9 cellular contexts compared by ENCODE assay signal in the genomic region with DNA sequence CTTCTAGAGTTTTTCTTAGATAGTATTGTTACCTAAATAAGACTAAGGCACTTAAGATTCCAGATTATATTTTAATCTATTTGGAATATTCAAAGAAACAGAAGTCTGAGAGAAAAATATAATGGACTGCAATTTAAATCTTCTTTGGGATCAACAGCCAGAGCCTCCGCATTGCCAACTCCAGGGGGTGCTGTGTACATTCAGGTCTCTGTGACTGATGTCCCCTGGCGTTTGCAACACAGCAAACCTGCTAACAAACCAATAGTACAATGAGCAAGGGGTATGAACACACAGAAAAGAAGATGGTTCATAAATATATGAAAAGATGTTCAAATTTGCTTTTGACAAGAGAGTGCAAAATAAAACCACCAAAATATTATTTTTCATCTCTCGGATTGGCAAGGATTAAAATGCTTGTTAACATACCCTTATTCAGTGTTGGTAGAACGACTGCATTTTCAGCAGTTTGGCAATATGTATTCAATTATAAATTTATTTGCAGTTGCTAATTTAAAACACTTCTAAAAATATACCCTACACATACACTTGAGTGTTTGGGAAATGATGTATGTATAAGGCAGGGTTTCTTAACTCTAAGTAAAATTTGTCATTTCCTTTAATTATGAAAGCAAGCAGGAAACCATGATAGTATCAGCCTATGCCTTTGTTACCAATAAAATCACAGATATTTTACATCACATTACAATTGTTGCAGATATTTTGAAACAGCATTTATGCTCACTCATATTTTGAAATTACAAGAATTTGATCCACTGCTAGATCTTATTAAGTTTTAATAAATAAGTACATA. TPM values are rescaled to one million over a fixed set of nuclear protein-coding genes. Genes with fewer than 3 reads are reported as not detected.
DNase-seq lines count a peak whose midpoint lies in the region; ATAC-seq and TF ChIP-seq lines count a peak whose summit lies in the region.
"Had no signal": no experiment of that assay in that cellular context is flagged by ENCODE, and none has a peak within 500 bp of the region (broad histone marks: within the 10 kb centered on the region; RNA-seq: fewer than 3 reads in every experiment).

No MANE protein-coding gene starts in this region.

- H3K27ac ChIP-seq in right lobe of liver (peak overlapping the region; percentile 11 to 85 (median 50)), suprapubic skin (no peak overlapping the region)
- H3K27ac ChIP-seq: BLaER1 had no signal

- no peak for TF ChIP-seq POLR2A in right lobe of liver (IDR thresholded peaks at IDR 0.05)
- TF ChIP-seq POLR2A in suprapubic skin (IDR thresholded peaks at IDR 0.05) = no peak

- WGBS in right lobe of liver (ENCODE audit: insufficient coverage, low coverage, low lambda C conversion rate, missing lambda C conversion rate) = 11% methylated on average over 4 of the region's 4 CpGs
- WGBS in suprapubic skin = 46% methylated on average over 4 of the region's 4 CpGs

- H3K4me1 ChIP-seq in right lobe of liver (peaks cover 0 to 54% (median 14%) of the 10 kb centered on the region in 4 donors), suprapubic skin (peaks cover 24% of the 10 kb centered on the region)
- H3K4me1 ChIP-seq: BLaER1 had no signal

- intact Hi-C loops in right lobe of liver (cut with DNase I) = loop anchor here in 1 of 2 donors (10.0 kb wide), 1 partner anchor 81 kb away; the partner anchor contains the start of gene TM4SF4

- peak; percentile 88 for DNase-seq in DMS 273 (lab: John Stamatoyannopoulos, UW; ENCODE audit: unreplicated experiment)
- no peak for DNase-seq in DMS 273 treated with DMSO at 0.1 percent for 48 hours (lab: John Stamatoyannopoulos, UW)
- DNase-seq in H4 (ENCODE audit: low spot score) = peak; percentile 83
- DNase-seq in LoVo (ENCODE audit: low spot score) = peak; percentile 76
- peak; percentile 74 for DNase-seq in RPMI7951 (ENCODE audit: low read depth)
- DNase-seq in dermis blood vessel endothelial cell = peak; percentile 94
- peak; percentile 76 to 86 (median 82) for DNase-seq in right lobe of liver
- no peak for DNase-seq in suprapubic skin (ENCODE audit: low spot score in 2 of 2)

- ATAC-seq in right lobe of liver = peak; percentile 68 to 86 (median 79)

- H3K9me3 ChIP-seq in right lobe of liver (no peaks in the 10 kb centered on the region), suprapubic skin (no peaks in the 10 kb centered on the region)

- H3K36me3 ChIP-seq in right lobe of liver = no peaks in the 10 kb centered on the region
- H3K36me3 ChIP-seq in suprapubic skin = no peaks in the 10 kb centered on the region
- H3K36me3 ChIP-seq: BLaER1 had no signal

- H3K4me3 ChIP-seq in right lobe of liver = no peak overlapping the region
- no peak overlapping the region for H3K4me3 ChIP-seq in suprapubic skin
- H3K4me3 ChIP-seq: BLaER1 had no signal

- no peak for TF ChIP-seq EP300 in suprapubic skin (IDR thresholded peaks at IDR 0.05)

- TF ChIP-seq CTCF in right lobe of liver (IDR thresholded peaks at IDR 0.05) = peak; percentile 86 to 90 (median 86)
- peak; percentile 67 to 69 for TF ChIP-seq CTCF in suprapubic skin (IDR thresholded peaks at IDR 0.05)

- H3K27me3 ChIP-seq in right lobe of liver = no peaks in the 10 kb centered on the region
- no peaks in the 10 kb centered on the region for H3K27me3 ChIP-seq in suprapubic skin
- H3K27me3 ChIP-seq: BLaER1 had no signal

RNA-seq across cellular contexts. Expression of gene TM4SF1, which starts 16.1 kb away (rescaled TPM):
- total RNA-seq in H4 (2014; rRNA removed; shearing (Covaris generic)) = 152 and 153 TPM in 2 replicates
- total RNA-seq in RPMI7951 (2014; rRNA removed; shearing (Covaris generic)) = 87.2 and 94.1 TPM in 2 replicates
- total RNA-seq in dermis blood vessel endothelial cell (921 and 1,047 TPM in 2 replicates), right lobe of liver (10 to 100 TPM in 5 of 6 experiments, 1 to 10 TPM in 1; 7.9 to 63.0 (median 47.5) TPM), suprapubic skin (10 to 100 TPM; 80.4 to 96.4 (median 83.6) TPM)

Comparison
In these comparisons a context has a peak if more than half of its experiments do, and no peak if none do; other contexts are left out.
1. DNase-seq: peak in DMS 273 (single experiment), H4 (single experiment), LoVo (single experiment), RPMI7951 (single experiment), dermis blood vessel endothelial cell (single experiment) and right lobe of liver (3 of 3); none in DMS 273 treated with DMSO at 0.1 percent for 48 hours (single experiment) and suprapubic skin (0 of 2).